ENCODE assay signal across 29 cellular contexts in genomic region chr6:166223091-166223490, GRCh38. TPM values are rescaled to one million over a fixed set of nuclear protein-coding genes. Genes with fewer than 3 reads are reported as not detected.
"Had no signal": no experiment of that assay in that cellular context is flagged by ENCODE, and none has a peak within 500 bp of the region (broad histone marks: within the 10 kb centered on the region; RNA-seq: fewer than 3 reads in every experiment).

No MANE protein-coding gene starts in this region.

- DNase-seq: activated CD4-positive, alpha-beta T cell treated with anti-CD3 and anti-CD28 coated beads for 4 hours; activated CD4-positive, alpha-beta T cell treated with anti-CD3 and anti-CD28 coated beads, Interleukin-2, amount 50 U/mL, for 4 hours; activated effector memory CD4-positive, alpha-beta T cell treated with anti-CD3 and anti-CD28 coated beads, Interleukin-2, amount 50 U/mL, for 16 hours; activated naive CD4-positive, alpha-beta T cell treated with anti-CD3 and anti-CD28 coated beads, Interleukin-2, amount 10 ng/mL, durations not matched to agents 7 days and 5 days; amniotic stem cell; brain microvascular endothelial cell; caudate nucleus; cortex of kidney; effector memory CD8-positive, alpha-beta T cell; gastrocnemius medialis; glutamatergic neuron; left colon; mammary epithelial cell; nephron progenitor cell; pancreas; sigmoid colon; small intestine; stimulated activated CD4-positive, alpha-beta T cell treated with anti-CD3 and anti-CD28 coated beads, Interleukin-1b, Interleukin-23, amount 100 ng/mL, for 48 hours; stimulated activated naive CD4-positive, alpha-beta T cell; T-helper 9 cell; trophoblast cell had no signal

- H3K27ac Mint-ChIP-seq: activated naive CD4-positive, alpha-beta T cell treated with anti-CD3 and anti-CD28 coated beads, Interleukin-2, amount 10 ng/mL, durations not matched to agents 7 days and 5 days; effector memory CD8-positive, alpha-beta T cell; T-helper 1 cell treated with Interleukin-12 subunit alpha and Interleukin-12 subunit beta and Interleukin-4 antibody, amounts not matched to agents 30 μg/mL and 1 μg/mL, for 36 hours had no signal

- ATAC-seq: effector memory CD8-positive, alpha-beta T cell; gastrocnemius medialis; left colon; pancreas had no signal

- H3K4me1 ChIP-seq: gastrocnemius medialis, pancreas, prostate gland, sigmoid colon had no signal

- H3K9me3 Mint-ChIP-seq: activated naive CD4-positive, alpha-beta T cell treated with anti-CD3 and anti-CD28 coated beads, Interleukin-2, amount 10 ng/mL, durations not matched to agents 7 days and 5 days; effector memory CD8-positive, alpha-beta T cell; nephron progenitor cell; T-helper 1 cell treated with Interleukin-12 subunit alpha and Interleukin-12 subunit beta and Interleukin-4 antibody, amounts not matched to agents 30 μg/mL and 1 μg/mL, for 36 hours had no signal

- H3K36me3 ChIP-seq: brain microvascular endothelial cell, gastrocnemius medialis, neutrophil, pancreas, prostate gland, sigmoid colon, thoracic aorta had no signal

- H3K27ac ChIP-seq: brain microvascular endothelial cell, gastrocnemius medialis, neutrophil, pancreas, prostate gland, sigmoid colon, thoracic aorta had no signal

- H3K4me3 Mint-ChIP-seq: activated naive CD4-positive, alpha-beta T cell treated with anti-CD3 and anti-CD28 coated beads, Interleukin-2, amount 10 ng/mL, durations not matched to agents 7 days and 5 days; effector memory CD8-positive, alpha-beta T cell; T-helper 1 cell treated with Interleukin-12 subunit alpha and Interleukin-12 subunit beta and Interleukin-4 antibody, amounts not matched to agents 30 μg/mL and 1 μg/mL, for 36 hours had no signal

- H3K4me3 ChIP-seq: gastrocnemius medialis, pancreas, prostate gland, sigmoid colon, thoracic aorta had no signal

- H3K27me3 ChIP-seq: brain microvascular endothelial cell, pancreas had no signal

- H3K9me3 ChIP-seq: gastrocnemius medialis, neutrophil, pancreas, prostate gland, sigmoid colon, thoracic aorta had no signal

- H3K36me3 Mint-ChIP-seq: activated naive CD4-positive, alpha-beta T cell treated with anti-CD3 and anti-CD28 coated beads, Interleukin-2, amount 10 ng/mL, durations not matched to agents 7 days and 5 days had no signal

RNA-seq across cellular contexts. Expression of gene TBXT, which starts 55.4 kb away (rescaled TPM):
- total RNA-seq: astrocyte, chondrocyte, gastrocnemius medialis, left colon, liver, mammary epithelial cell, mucosa of gallbladder, pancreas, sigmoid colon, thoracic aorta had no signal
